1 cellular context compared by ENCODE assay signal in genomic region chr16:25030420-25031131, GRCh38.
TF ChIP-seq lines count a peak whose summit lies in the region.

No MANE protein-coding gene starts in this region.

TF ChIP-seq in WTC11, 78 proteins besides CTCF, POLR2A, EP300 and RAD21 (continued from another document):
- TF ChIP-seq, protein P1, sequence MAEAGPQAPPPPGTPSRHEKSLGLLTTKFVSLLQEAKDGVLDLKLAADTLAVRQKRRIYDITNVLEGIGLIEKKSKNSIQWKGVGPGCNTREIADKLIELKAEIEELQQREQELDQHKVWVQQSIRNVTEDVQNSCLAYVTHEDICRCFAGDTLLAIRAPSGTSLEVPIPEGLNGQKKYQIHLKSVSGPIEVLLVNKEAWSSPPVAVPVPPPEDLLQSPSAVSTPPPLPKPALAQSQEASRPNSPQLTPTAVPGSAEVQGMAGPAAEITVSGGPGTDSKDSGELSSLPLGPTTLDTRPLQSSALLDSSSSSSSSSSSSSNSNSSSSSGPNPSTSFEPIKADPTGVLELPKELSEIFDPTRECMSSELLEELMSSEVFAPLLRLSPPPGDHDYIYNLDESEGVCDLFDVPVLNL (CRISPR knock-in tag; IDR thresholded peaks at IDR 0.05; ENCODE audit: borderline replicate concordance, low read depth): no peak
- no peak for TF ChIP-seq SMAD3 (CRISPR knock-in tag; IDR thresholded peaks at IDR 0.05; ENCODE audit: borderline replicate concordance)
- TF ChIP-seq AR (CRISPR knock-in tag; IDR thresholded peaks at IDR 0.05): no peak
- TF ChIP-seq PRDM15 (CRISPR knock-in tag; IDR thresholded peaks at IDR 0.05): no peak
- no peak for TF ChIP-seq FOXK1 (CRISPR knock-in tag; IDR thresholded peaks at IDR 0.05)
- no peak for TF ChIP-seq CREM (CRISPR knock-in tag; IDR thresholded peaks at IDR 0.05)
